ENCODE assay signal across 1 cellular context in genomic region chr11:36432093-36432469, GRCh38.
TF ChIP-seq lines count a peak whose summit lies in the region.

No MANE protein-coding gene starts in this region.

TF ChIP-seq in SK-N-SH treated with all-trans-retinoic acid at 6 μM for 48 hours, 23 proteins besides CTCF, POLR2A, EP300 and RAD21 (continued from another document):
- TF ChIP-seq POU6F1 (CRISPR knock-in tag; IDR thresholded peaks at IDR 0.05; ENCODE audit: borderline replicate concordance, low read depth) (no peak), BACH2 (CRISPR knock-in tag; IDR thresholded peaks at IDR 0.05; ENCODE audit: borderline replicate concordance) (no peak), ZNF8 (CRISPR knock-in tag; IDR thresholded peaks at IDR 0.05) (no peak), OSR1 (CRISPR knock-in tag; IDR thresholded peaks at IDR 0.05) (no peak), ZFP30 (CRISPR knock-in tag; IDR thresholded peaks at IDR 0.05) (no peak), PPARA (CRISPR knock-in tag; IDR thresholded peaks at IDR 0.05; ENCODE audit: borderline replicate concordance) (no peak), TSHZ2 (CRISPR knock-in tag; IDR thresholded peaks at IDR 0.05) (no peak), PATZ1 (CRISPR knock-in tag; IDR thresholded peaks at IDR 0.05; ENCODE audit: borderline replicate concordance) (no peak), ARNTL (CRISPR knock-in tag; IDR thresholded peaks at IDR 0.05; ENCODE audit: borderline replicate concordance, low read depth) (no peak), CREB5 (CRISPR knock-in tag; IDR thresholded peaks at IDR 0.05; ENCODE audit: low read depth) (no peak), TOX (CRISPR knock-in tag; IDR thresholded peaks at IDR 0.05; ENCODE audit: borderline replicate concordance) (no peak), RARB (CRISPR knock-in tag; IDR thresholded peaks at IDR 0.05) (no peak), SNAI2 (CRISPR knock-in tag; IDR thresholded peaks at IDR 0.05) (no peak), ZC3H10 (CRISPR knock-in tag; IDR thresholded peaks at IDR 0.05) (no peak), ZNF70 (CRISPR knock-in tag; IDR thresholded peaks at IDR 0.05) (no peak), TCF4 (CRISPR knock-in tag; IDR thresholded peaks at IDR 0.05; ENCODE audit: borderline replicate concordance) (no peak), ZFP3 (CRISPR knock-in tag; IDR thresholded peaks at IDR 0.05) (no peak)
TF ChIP-seq in SK-N-SH treated with all-trans-retinoic acid at 6 μM for 48 hours: peak in this region for 0.
